8 cellular contexts compared by ENCODE assay signal in the genomic region with DNA sequence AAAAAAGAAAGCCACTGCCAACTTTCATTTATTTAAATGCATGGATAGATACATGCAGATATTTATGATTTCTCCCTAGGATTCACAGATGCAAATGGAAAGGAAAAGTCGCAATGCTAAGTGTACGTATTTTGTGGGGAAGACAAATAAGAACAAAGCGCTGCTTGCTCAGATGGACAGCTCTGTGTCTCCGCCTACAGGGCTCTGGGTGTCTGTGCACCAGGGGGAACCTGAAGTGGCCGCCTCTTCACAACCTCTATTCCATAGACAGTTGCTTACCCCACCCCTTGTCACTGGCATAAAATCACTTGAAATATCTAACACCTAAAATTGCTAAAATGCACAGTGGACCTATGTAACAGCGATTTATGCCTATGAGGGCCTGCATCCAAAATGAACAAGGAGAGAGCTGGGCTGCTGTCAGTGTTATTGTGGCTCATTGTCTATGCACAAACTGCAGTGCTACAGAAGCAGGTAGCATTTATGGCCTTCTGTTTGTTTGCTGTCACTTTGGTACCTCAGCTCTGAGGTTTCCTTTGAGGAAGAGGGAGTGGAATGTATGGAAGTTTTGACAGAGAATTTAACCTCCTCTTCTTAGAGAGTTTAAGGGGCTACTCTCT. TPM values are rescaled to one million over a fixed set of nuclear protein-coding genes. Genes with fewer than 3 reads are reported as not detected.
DNase-seq lines count a peak whose midpoint lies in the region; ATAC-seq and TF ChIP-seq lines count a peak whose summit lies in the region.

No MANE protein-coding gene starts in this region.

- no peaks in the 10 kb centered on the region for H3K9me3 Mint-ChIP-seq in activated T-helper 1 cell treated with anti-CD3 and anti-CD28 coated beads, Interleukin-12 subunit alpha, Interleukin-12 subunit beta, Interleukin-2, Interleukin-4 antibody, amounts not matched to agents 30 ng/mL and 10 ng/mL and 1 ng/mL, durations not matched to agents 14 hours and 24 hours and 36 hours

- DNase-seq in EL = peak; percentile 4
- DNase-seq in HFF-Myc (ENCODE audit: extremely low read depth, low read depth) = peak; percentile 0
- DNase-seq in OCI-M1 (lab: John Stamatoyannopoulos, UW) = peak; percentile 67
- peak; percentile 12 for DNase-seq in activated T-helper 1 cell treated with anti-CD3 and anti-CD28 coated beads, Interleukin-12 subunit alpha, Interleukin-12 subunit beta, Interleukin-2, Interleukin-4 antibody, amounts not matched to agents 30 ng/mL and 10 ng/mL and 1 ng/mL, durations not matched to agents 14 hours and 24 hours and 36 hours (ENCODE audit: low spot score)
- peak in 1 of 2 donors; percentile 12 for DNase-seq in foreskin keratinocyte
- no peak for DNase-seq in sciatic nerve (ENCODE audit: low spot score)
- DNase-seq in tibial artery = no peak

- no peaks in the 10 kb centered on the region for H3K36me3 ChIP-seq in tibial artery

- H3K4me1 ChIP-seq in foreskin keratinocyte (no peaks in the 10 kb centered on the region), tibial artery (no peaks in the 10 kb centered on the region)

- H3K27me3 Mint-ChIP-seq in activated T-helper 1 cell treated with anti-CD3 and anti-CD28 coated beads, Interleukin-12 subunit alpha, Interleukin-12 subunit beta, Interleukin-2, Interleukin-4 antibody, amounts not matched to agents 30 ng/mL and 10 ng/mL and 1 ng/mL, durations not matched to agents 14 hours and 24 hours and 36 hours (ENCODE audit: insufficient read depth) = peaks cover 3% of the 10 kb centered on the region

- H3K4me1 Mint-ChIP-seq in activated T-helper 1 cell treated with anti-CD3 and anti-CD28 coated beads, Interleukin-12 subunit alpha, Interleukin-12 subunit beta, Interleukin-2, Interleukin-4 antibody, amounts not matched to agents 30 ng/mL and 10 ng/mL and 1 ng/mL, durations not matched to agents 14 hours and 24 hours and 36 hours (ENCODE audit: low read depth) = no peaks in the 10 kb centered on the region

- ATAC-seq in foreskin keratinocyte (peak; percentile 65), sciatic nerve (peak; percentile 49), HG03565 (IDR thresholded peaks at IDR 0.05; ENCODE audit: unreplicated experiment) (no peak)

- no peaks in the 10 kb centered on the region for H3K36me3 Mint-ChIP-seq in activated T-helper 1 cell treated with anti-CD3 and anti-CD28 coated beads, Interleukin-12 subunit alpha, Interleukin-12 subunit beta, Interleukin-2, Interleukin-4 antibody, amounts not matched to agents 30 ng/mL and 10 ng/mL and 1 ng/mL, durations not matched to agents 14 hours and 24 hours and 36 hours (ENCODE audit: low read depth)

- peak; percentile 69 for TF ChIP-seq CTCF in HFF-Myc (IDR thresholded peaks at IDR 0.05; ENCODE audit: low read depth, low read length, missing control alignments)
- TF ChIP-seq CTCF in foreskin keratinocyte (conservative IDR thresholded peaks at IDR 0.05) = peak; percentile 64
- peak in 1 of 2 experiments; percentile 39 for TF ChIP-seq CTCF in tibial artery (IDR thresholded peaks at IDR 0.05)

- H3K27ac ChIP-seq in foreskin keratinocyte (no peak overlapping the region), tibial artery (no peak overlapping the region)

- H3K27ac Mint-ChIP-seq in activated T-helper 1 cell treated with anti-CD3 and anti-CD28 coated beads, Interleukin-12 subunit alpha, Interleukin-12 subunit beta, Interleukin-2, Interleukin-4 antibody, amounts not matched to agents 30 ng/mL and 10 ng/mL and 1 ng/mL, durations not matched to agents 14 hours and 24 hours and 36 hours = no peak overlapping the region

- no peaks in the 10 kb centered on the region for H3K9me3 ChIP-seq in tibial artery

- H3K27me3 ChIP-seq in foreskin keratinocyte (no peaks in the 10 kb centered on the region), tibial artery (no peaks in the 10 kb centered on the region)

- intact Hi-C loops in activated T-helper 1 cell treated with anti-CD3 and anti-CD28 coated beads, Interleukin-12 subunit alpha, Interleukin-12 subunit beta, Interleukin-2, Interleukin-4 antibody, amounts not matched to agents 30 ng/mL and 10 ng/mL and 1 ng/mL, durations not matched to agents 14 hours and 24 hours and 36 hours (cut with micrococcal nuclease) = loop anchor here (1.0 kb wide), 1 partner anchor 562 kb away; no protein-coding TSS in a partner anchor
- intact Hi-C loops in sciatic nerve (cut with DNase I) (no loop called here), tibial artery (cut with DNase I; ENCODE audit: low total_unique reads) (no loop called here)

- H3K4me3 ChIP-seq in HFF-Myc (replicated peaks; ENCODE audit: low read depth, low read length) (no peak overlapping the region), tibial artery (no peak overlapping the region)

- H3K4me3 Mint-ChIP-seq in activated T-helper 1 cell treated with anti-CD3 and anti-CD28 coated beads, Interleukin-12 subunit alpha, Interleukin-12 subunit beta, Interleukin-2, Interleukin-4 antibody, amounts not matched to agents 30 ng/mL and 10 ng/mL and 1 ng/mL, durations not matched to agents 14 hours and 24 hours and 36 hours = no peak overlapping the region

RNA-seq across cellular contexts. Expression of a gene that starts 58.6 kb away (rescaled TPM):
- not detected in 2 replicates for total RNA-seq in activated T-helper 1 cell treated with anti-CD3 and anti-CD28 coated beads, Interleukin-12 subunit alpha, Interleukin-12 subunit beta, Interleukin-2, Interleukin-4 antibody, amounts not matched to agents 30 ng/mL and 10 ng/mL and 1 ng/mL, durations not matched to agents 14 hours and 24 hours and 36 hours
- not detected in 2 replicates for total RNA-seq in foreskin keratinocyte
- polyA plus RNA-seq in foreskin keratinocyte = not detected in 2 replicates
- total RNA-seq in sciatic nerve = not detected

Comparison
In these comparisons a context has a peak if more than half of its experiments do, and no peak if none do; other contexts are left out.
1. DNase-seq: peak in EL (single experiment), HFF-Myc (single experiment), OCI-M1 (single experiment) and activated T-helper 1 cell treated with anti-CD3 and anti-CD28 coated beads, Interleukin-12 subunit alpha, Interleukin-12 subunit beta, Interleukin-2, Interleukin-4 antibody, amounts not matched to agents 30 ng/mL and 10 ng/mL and 1 ng/mL, durations not matched to agents 14 hours and 24 hours and 36 hours (single experiment); none in sciatic nerve (single experiment) and tibial artery (0 of 2).